ENCODE assay signal across 8 cellular contexts in the genomic region with DNA sequence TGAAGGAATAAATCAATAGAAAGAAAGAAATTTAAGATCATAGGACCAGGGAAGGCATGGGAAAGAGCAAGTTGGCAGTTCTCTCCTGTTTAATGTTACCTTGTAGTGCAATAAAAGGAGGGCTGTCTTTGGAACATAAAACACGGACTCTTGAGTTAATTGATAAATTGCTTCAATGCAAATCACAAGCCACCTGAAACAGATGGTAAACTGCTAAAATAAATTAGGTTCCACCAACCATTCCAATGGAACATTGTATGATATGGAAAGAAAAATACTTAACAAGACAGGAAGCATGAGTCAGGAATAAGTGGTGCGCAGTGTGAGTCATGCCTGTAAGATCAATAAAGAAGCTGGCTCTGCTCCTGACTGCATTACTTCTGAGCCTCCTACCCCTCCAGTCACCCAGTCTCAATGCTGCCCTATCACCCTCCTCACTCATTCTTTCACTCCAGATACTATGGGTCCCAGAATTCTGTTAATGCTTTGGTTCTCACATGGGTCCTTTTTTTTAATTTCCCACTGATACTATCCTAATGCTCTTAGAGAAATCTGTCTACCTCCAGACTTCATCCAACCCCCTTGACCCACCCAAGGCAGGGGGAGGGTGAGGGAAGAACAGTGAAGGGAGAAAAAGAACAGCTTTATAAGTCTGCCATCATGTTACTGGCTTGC.
A peak's percentile ranks its signal among the peaks of the same experiment; 100 is the strongest.
DNase-seq lines count a peak whose midpoint lies in the region; ATAC-seq, FAIRE-seq and TF ChIP-seq lines count a peak whose summit lies in the region.

No MANE protein-coding gene starts in this region.

- TF ChIP-seq CTCF in endothelial cell of umbilical vein (IDR thresholded peaks at IDR 0.05; ENCODE audit: extremely low read depth in 1 of 2, insufficient read depth in 1 of 2, low read depth in 1 of 2, low read length in 2 of 2): no peak

- no peaks in the 10 kb centered on the region for H3K36me3 ChIP-seq in endothelial cell of umbilical vein (ENCODE audit: control insufficient read depth in 2 of 2, extremely low read depth in 1 of 2, insufficient read depth in 2 of 2, low read length in 2 of 2)
- H3K36me3 ChIP-seq in small intestine (ENCODE audit: control insufficient read depth in 2 of 2, insufficient read depth in 2 of 2, low read length in 2 of 2): no peaks in the 10 kb centered on the region
- no peaks in the 10 kb centered on the region for H3K36me3 ChIP-seq in neuronal stem cell (replicated peaks in 1 of 2; ENCODE audit: control insufficient read depth in 2 of 2, insufficient read depth in 2 of 2, low read length in 2 of 2)

- peak; percentile 83 for TF ChIP-seq POLR2A in endothelial cell of umbilical vein (IDR thresholded peaks at IDR 0.05; ENCODE audit: low read depth, low read length)

- no peak overlapping the region for H2BK12ac ChIP-seq in neuronal stem cell (ENCODE audit: low read length)

- H3K4ac ChIP-seq in neuronal stem cell (ENCODE audit: low read length): no peak overlapping the region

- no peak overlapping the region for H2BK15ac ChIP-seq in neuronal stem cell (ENCODE audit: low read length)

- H2BK5ac ChIP-seq in neuronal stem cell (ENCODE audit: low read length): no peak overlapping the region

- no peak overlapping the region for H3K14ac ChIP-seq in neuronal stem cell (ENCODE audit: low read length)

- H3K4me3 ChIP-seq in endothelial cell of umbilical vein (replicated peaks in 1 of 3; ENCODE audit: insufficient read depth in 1 of 3, low read depth in 1 of 3, low read length in 3 of 3): no peak overlapping the region
- H3K4me3 ChIP-seq in small intestine (ENCODE audit: low read depth in 1 of 2, low read length in 2 of 2): no peak overlapping the region
- H3K4me3 ChIP-seq in neuronal stem cell (ENCODE audit: low read length in 2 of 2): no peak overlapping the region

- no peaks in the 10 kb centered on the region for H3K9me1 ChIP-seq in endothelial cell of umbilical vein (replicated peaks; ENCODE audit: control insufficient read depth, extremely low read depth, insufficient read depth, low read length)

- POLR2A ChIA-PET in endothelial cell of umbilical vein (lab: Charles Lee): no interaction called here

- peak overlapping the region; percentile 99 for H3K27ac ChIP-seq in endothelial cell of umbilical vein (ENCODE audit: insufficient read depth, low read depth, low read length)
- peak overlapping the region in 1 of 2 donors; percentile 38 for H3K27ac ChIP-seq in small intestine (ENCODE audit: low read depth in 1 of 2, low read length in 1 of 2)
- H3K27ac ChIP-seq in neuronal stem cell (replicated peaks; ENCODE audit: low read length): no peak overlapping the region

- no peaks in the 10 kb centered on the region for H3K79me1 ChIP-seq in neuronal stem cell (ENCODE audit: low read depth, low read length)

- ATAC-seq in activated CD4-positive, CD25-positive, alpha-beta regulatory T cell treated with anti-CD3 and anti-CD28 coated beads, Interleukin-2, amount 50 U/mL, for 24 hours: peak; percentile 55 to 69
- ATAC-seq in HG03095 (IDR thresholded peaks at IDR 0.05; ENCODE audit: unreplicated experiment): no peak

- no peak overlapping the region for H2BK120ac ChIP-seq in neuronal stem cell (ENCODE audit: low read depth, low read length)

- H3K18ac ChIP-seq in neuronal stem cell (ENCODE audit: low read length): no peak overlapping the region

- intact Hi-C loops in endothelial cell of umbilical vein (cut with micrococcal nuclease): loop anchor here (1.0 kb wide), 1 partner anchor 18 kb away; no protein-coding TSS in a partner anchor

- dilution Hi-C loops in endothelial cell of umbilical vein (cut with MboI; ENCODE audit: extremely low pct_ligation_motif_present, low sequenced_read_pairs): no loop called here

- H2AFZ ChIP-seq in endothelial cell of umbilical vein (ENCODE audit: low read depth, low read length): no peak overlapping the region
- no peak overlapping the region for H2AFZ ChIP-seq in neuronal stem cell (ENCODE audit: low read length)

- CTCF ChIA-PET in endothelial cell of umbilical vein (lab: Charles Lee): interaction anchor here (0.5 to 3.3 kb wide), 3 partner anchors 20 to 156 kb away, joined by 3 to 35 read pairs (median 4); no protein-coding TSS in a partner anchor

- no peak overlapping the region for H2AK5ac ChIP-seq in neuronal stem cell (ENCODE audit: low read depth, low read length)

- BruUV-seq in endothelial cell of umbilical vein (replicated peaks; lab: Mats Ljungman, UMichigan): no TSS peak

- no peak overlapping the region for H4K91ac ChIP-seq in neuronal stem cell (ENCODE audit: low read depth, low read length, poor library complexity)

- H3K9me3 ChIP-seq in endothelial cell of umbilical vein (replicated peaks; ENCODE audit: control insufficient read depth, insufficient read depth, low read length): no peaks in the 10 kb centered on the region
- H3K9me3 ChIP-seq in small intestine (ENCODE audit: control insufficient read depth, low read depth): no peaks in the 10 kb centered on the region
- H3K9me3 ChIP-seq in neuronal stem cell (replicated peaks in 1 of 2; ENCODE audit: control insufficient read depth in 2 of 2, insufficient read depth in 1 of 2, low read depth in 1 of 2, low read length in 2 of 2): no peaks in the 10 kb centered on the region

- H3K4me2 ChIP-seq in endothelial cell of umbilical vein (ENCODE audit: insufficient read depth, low read length) (peak overlapping the region; percentile 70), neuronal stem cell (ENCODE audit: insufficient read depth, low read length, poor library complexity, severe bottlenecking) (no peak overlapping the region)

- H3K4me1 ChIP-seq in endothelial cell of umbilical vein (ENCODE audit: control insufficient read depth, extremely low read depth, insufficient read depth, low read length): peaks cover 43% of the 10 kb centered on the region
- peaks cover 4% of the 10 kb centered on the region in 2 donors for H3K4me1 ChIP-seq in small intestine (ENCODE audit: control insufficient read depth in 2 of 2, insufficient read depth in 1 of 2, low read depth in 1 of 2, low read length in 1 of 2)
- H3K4me1 ChIP-seq in neuronal stem cell (ENCODE audit: control insufficient read depth in 2 of 2, insufficient read depth in 1 of 2, low read depth in 1 of 2, low read length in 2 of 2): no peaks in the 10 kb centered on the region

- H3K23ac ChIP-seq in neuronal stem cell (ENCODE audit: low read depth, low read length, poor library complexity): no peak overlapping the region

- H3K9ac ChIP-seq in endothelial cell of umbilical vein (replicated peaks; ENCODE audit: extremely low read depth, insufficient read depth, low read length): peak overlapping the region; percentile 79
- no peak overlapping the region for H3K9ac ChIP-seq in neuronal stem cell (ENCODE audit: low read depth, low read length, poor library complexity)

- peak; percentile 100 for FAIRE-seq in endothelial cell of umbilical vein (lab: Jason Lieb, UNC)
- FAIRE-seq in small intestine (lab: Jason Lieb, UNC): no peak

- WGBS in small intestine, 3 donors: 22 to 53% (median 52%) methylated on average over 2 of the region's 2 CpGs
- WGBS in neuronal stem cell (ENCODE audit: extremely low coverage in 2 of 2, insufficient read length in 2 of 2, insufficient replicate concordance in 1 of 2), 2 donors: no CpG with 5 or more reads among the region's 2 CpGs

- no peak for DNase-seq in activated CD4-positive, CD25-positive, alpha-beta regulatory T cell (lab: John Stamatoyannopoulos, UW)
- DNase-seq in NCI-H446 treated with DMSO at 0.1 percent for 48 hours (lab: John Stamatoyannopoulos, UW): peak; percentile 88
- peak; percentile 97 for DNase-seq in endothelial cell of umbilical vein (ENCODE audit: low read depth, low spot score)
- peak; percentile 73 for DNase-seq in small intestine
- DNase-seq in occipital lobe (lab: John Stamatoyannopoulos, UW): no peak
- no peak for DNase-seq in neuronal stem cell (ENCODE audit: low spot score)

- H4K8ac ChIP-seq in neuronal stem cell (ENCODE audit: low read depth, low read length): no peak overlapping the region

- no peaks in the 10 kb centered on the region for H3K79me2 ChIP-seq in endothelial cell of umbilical vein (ENCODE audit: control insufficient read depth, insufficient read depth, low read length)

- no peaks in the 10 kb centered on the region for H4K20me1 ChIP-seq in endothelial cell of umbilical vein (replicated peaks; ENCODE audit: control insufficient read depth, extremely low read depth, insufficient read depth, low read length)

- no peaks in the 10 kb centered on the region for H3K27me3 ChIP-seq in endothelial cell of umbilical vein (ENCODE audit: control insufficient read depth in 2 of 2, insufficient read depth in 2 of 2, low read length in 2 of 2)
- no peaks in the 10 kb centered on the region for H3K27me3 ChIP-seq in small intestine (ENCODE audit: control insufficient read depth in 2 of 2, insufficient read depth in 2 of 2, low read length in 2 of 2)
- no peaks in the 10 kb centered on the region for H3K27me3 ChIP-seq in neuronal stem cell (ENCODE audit: control insufficient read depth in 3 of 3, insufficient read depth in 3 of 3, low read depth in 1 of 3, low read length in 3 of 3)

TF ChIP-seq in endothelial cell of umbilical vein, 7 proteins besides CTCF, POLR2A, EP300 and RAD21:
- TF ChIP-seq EZH2 (IDR thresholded peaks at IDR 0.05; ENCODE audit: borderline replicate concordance, low read depth, low read length, severe bottlenecking) (no peak), JUN (IDR thresholded peaks at IDR 0.05; ENCODE audit: borderline replicate concordance, insufficient read depth, insufficient read length, low read depth) (peak; percentile 100), GATA2 (IDR thresholded peaks at IDR 0.05; ENCODE audit: insufficient read depth, insufficient read length, low read depth, low read length) (peak; percentile 63), POLR2AphosphoS5 (IDR thresholded peaks at IDR 0.05; ENCODE audit: insufficient read depth, low read depth, low read length) (peak; percentile 85), MYC (IDR thresholded peaks at IDR 0.05; ENCODE audit: low read depth, low read length) (no peak), FOS (IDR thresholded peaks at IDR 0.05; ENCODE audit: borderline replicate concordance, insufficient read depth, low read length) (peak; percentile 100)
- TF ChIP-seq, protein P1, sequence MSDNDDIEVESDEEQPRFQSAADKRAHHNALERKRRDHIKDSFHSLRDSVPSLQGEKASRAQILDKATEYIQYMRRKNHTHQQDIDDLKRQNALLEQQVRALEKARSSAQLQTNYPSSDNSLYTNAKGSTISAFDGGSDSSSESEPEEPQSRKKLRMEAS (IDR thresholded peaks at IDR 0.05; ENCODE audit: insufficient read depth, insufficient read length): no peak

Comparison
In these comparisons a context has a peak if more than half of its experiments do, and no peak if none do; other contexts are left out.
1. DNase-seq: peak in NCI-H446 treated with DMSO at 0.1 percent for 48 hours (single experiment), endothelial cell of umbilical vein (single experiment) and small intestine (single experiment); none in activated CD4-positive, CD25-positive, alpha-beta regulatory T cell (0 of 4), occipital lobe (single experiment) and neuronal stem cell (single experiment).